ENCODE assay signal across 9 cellular contexts in the genomic region with DNA sequence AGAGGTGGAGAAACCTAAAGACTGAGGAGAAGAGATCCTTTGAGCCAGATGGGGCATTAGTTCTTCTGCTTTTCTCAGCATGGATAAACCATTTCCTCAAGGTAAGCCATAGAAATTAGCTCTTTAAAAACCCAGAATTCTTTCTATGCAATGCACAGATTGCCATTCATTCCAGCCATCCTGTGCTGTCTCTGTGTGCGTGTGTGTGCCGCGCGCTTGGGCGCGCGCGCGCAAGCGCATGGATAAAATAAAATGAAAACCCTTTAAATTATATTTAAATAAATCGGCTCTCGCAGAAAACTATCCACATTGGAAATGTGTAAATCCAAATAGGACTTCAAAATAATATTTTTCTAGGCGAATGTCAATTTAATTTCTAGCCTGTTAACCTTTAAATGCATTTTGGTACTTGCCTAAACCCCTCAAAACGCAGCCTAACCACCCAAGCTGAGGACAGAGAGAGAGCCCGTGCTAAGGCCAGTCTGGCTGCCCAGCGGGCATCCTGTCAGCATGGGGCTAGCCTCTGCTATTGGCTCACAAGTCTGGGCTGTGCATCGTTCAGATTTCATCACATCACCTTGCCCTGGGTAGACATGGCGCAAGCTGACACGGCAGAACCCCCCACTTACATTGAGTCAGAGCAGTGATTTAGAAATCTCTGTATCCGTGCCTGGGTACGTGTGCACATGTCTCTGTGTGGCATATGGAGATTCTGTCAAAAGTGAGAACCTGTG.
DNase-seq lines count a peak whose midpoint lies in the region; ATAC-seq, FAIRE-seq and TF ChIP-seq lines count a peak whose summit lies in the region.
"Had no signal": no experiment of that assay in that cellular context is flagged by ENCODE, and none has a peak within 500 bp of the region (broad histone marks: within the 10 kb centered on the region; RNA-seq: fewer than 3 reads in every experiment).

No MANE protein-coding gene starts in this region.

- CTCF ChIA-PET in A549 (lab: Yijun Ruan, JAX): no interaction called here

- intact Hi-C loops in breast epithelium (cut with DNase I; ENCODE audit: low total_unique reads) (no loop called here), prostate gland (cut with DNase I) (no loop called here)

- H3K27ac ChIP-seq in A549: 0 out of 6 replicates have a peak overlapping the region, but pooled peaks have one; percentile 27 to 33
- H3K27ac ChIP-seq in breast epithelium: no peak overlapping the region
- peak overlapping the region in 1 of 2 donors; percentile 70 for H3K27ac ChIP-seq in prostate gland

- peak overlapping the region; percentile 71 for H3K27ac Mint-ChIP-seq in memory B cell

- peaks cover 5% of the 10 kb centered on the region for H3K4me1 Mint-ChIP-seq in memory B cell

- no peaks in the 10 kb centered on the region for H3K36me3 Mint-ChIP-seq in memory B cell

- TF ChIP-seq POLR2A in A549 (IDR thresholded peaks at IDR 0.05; ENCODE audit: low read length) (no peak), breast epithelium (IDR thresholded peaks at IDR 0.05) (no peak), prostate gland (IDR thresholded peaks at IDR 0.05) (no peak)

- ATAC-seq in A549 (peak; percentile 51 to 56), memory B cell (ENCODE audit: low read depth) (no peak), HG02885 (IDR thresholded peaks at IDR 0.05; ENCODE audit: poor library complexity, unreplicated experiment) (no peak)

- 43% methylated on average over 21 of the region's 21 CpGs for WGBS in A549 (ENCODE audit: missing lambda C conversion rate)
- 44% methylated on average over 21 of the region's 21 CpGs for WGBS in prostate gland

- peaks cover 0 to 4% of the 10 kb centered on the region in 2 donors for H3K27me3 ChIP-seq in breast epithelium
- no peaks in the 10 kb centered on the region for H3K27me3 ChIP-seq in prostate gland (replicated peaks; ENCODE audit: insufficient read depth)

- H3K9me3 Mint-ChIP-seq in memory B cell: peaks cover under 1% of the 10 kb centered on the region

- no peaks in the 10 kb centered on the region for H3K4me1 ChIP-seq in A549
- H3K4me1 ChIP-seq in breast epithelium: no peaks in the 10 kb centered on the region
- no peaks in the 10 kb centered on the region for H3K4me1 ChIP-seq in prostate gland (replicated peaks)

- H3K36me3 ChIP-seq in breast epithelium (no peaks in the 10 kb centered on the region), prostate gland (no peaks in the 10 kb centered on the region)

- H3K4me3 ChIP-seq in A549: peak overlapping the region; percentile 58
- peak overlapping the region; percentile 10 to 67 (median 47) for H3K4me3 ChIP-seq in breast epithelium
- H3K4me3 ChIP-seq in prostate gland: peak overlapping the region in 1 of 2 donors; percentile 20

- no peak for FAIRE-seq in A549 (lab: Jason Lieb, UNC)
- FAIRE-seq: TTC549 had no signal

- POLR2A ChIA-PET in A549 (lab: Yijun Ruan, JAX): no interaction called here

- DNase-seq in A549 (ENCODE audit: low read depth in 1 of 2, low spot score in 1 of 2) (peak; percentile 4 to 18), HS-5 (ENCODE audit: low read depth) (peak; percentile 5), breast epithelium (ENCODE audit: low spot score in 2 of 2) (no peak), memory B cell (ENCODE audit: low spot score in 2 of 2) (no peak), GM20000 (ENCODE audit: low spot score) (no peak), RPMI8226 (no peak), prostate gland (ENCODE audit: low spot score) (no peak)

- TF ChIP-seq RAD21 in A549 (conservative IDR thresholded peaks at IDR 0.05 in 1 of 2, IDR thresholded peaks at IDR 0.05 in 1 of 2): no peak

- TF ChIP-seq CTCF in A549 (IDR thresholded peaks at IDR 0.05) (no peak), breast epithelium (IDR thresholded peaks at IDR 0.05) (no peak), GM20000 (IDR thresholded peaks at IDR 0.05; ENCODE audit: extremely low read depth, missing control alignments) (no peak), prostate gland (IDR thresholded peaks at IDR 0.05) (no peak)

- H3K27me3 Mint-ChIP-seq in memory B cell: peaks cover 3% of the 10 kb centered on the region

- H3K4me3 Mint-ChIP-seq in memory B cell: peak overlapping the region; percentile 93

- no peak for TF ChIP-seq EP300 in A549 (IDR thresholded peaks at IDR 0.05)

- peak overlapping the region; percentile 93 for H3K4me2 ChIP-seq in A549

- H3K9me3 ChIP-seq in A549: no peaks in the 10 kb centered on the region
- no peaks in the 10 kb centered on the region for H3K9me3 ChIP-seq in breast epithelium
- H3K9me3 ChIP-seq in prostate gland: no peaks in the 10 kb centered on the region

TF ChIP-seq in A549, 52 proteins besides CTCF, POLR2A, EP300 and RAD21:
- TF ChIP-seq KDM5A (IDR thresholded peaks at IDR 0.05) (no peak), HDAC2 (IDR thresholded peaks at IDR 0.05) (peak; percentile 77; the same call in 1 of the 2 replicates), EHMT2 (IDR thresholded peaks at IDR 0.05; ENCODE audit: low read depth) (no peak), ZSCAN20 (CRISPR knock-in tag; IDR thresholded peaks at IDR 0.05) (no peak), MYC (IDR thresholded peaks at IDR 0.05; ENCODE audit: borderline replicate concordance, low read length) (no peak)
- TF ChIP-seq, protein P1, sequence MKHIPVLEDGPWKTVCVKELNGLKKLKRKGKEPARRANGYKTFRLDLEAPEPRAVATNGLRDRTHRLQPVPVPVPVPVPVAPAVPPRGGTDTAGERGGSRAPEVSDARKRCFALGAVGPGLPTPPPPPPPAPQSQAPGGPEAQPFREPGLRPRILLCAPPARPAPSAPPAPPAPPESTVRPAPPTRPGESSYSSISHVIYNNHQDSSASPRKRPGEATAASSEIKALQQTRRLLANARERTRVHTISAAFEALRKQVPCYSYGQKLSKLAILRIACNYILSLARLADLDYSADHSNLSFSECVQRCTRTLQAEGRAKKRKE (CRISPR knock-in tag; IDR thresholded peaks at IDR 0.05; ENCODE audit: low read depth): no peak
TF ChIP-seq in A549: peak in this region for 1.

Comparison
In these comparisons a context has a peak if more than half of its experiments do, and no peak if none do; other contexts are left out.
1. ATAC-seq: peak in A549 (2 of 2); none in memory B cell (single experiment) and HG02885 (single experiment).
2. DNase-seq: peak in A549 (2 of 2) and HS-5 (single experiment); none in breast epithelium (0 of 2), memory B cell (0 of 2), GM20000 (single experiment), RPMI8226 (single experiment) and prostate gland (single experiment).
3. H3K27ac ChIP-seq: peak in A549 (2 of 2); none in breast epithelium (0 of 2).